Comparison of ENCODE assay signal across 17 cellular contexts in genomic region chr20:15154070-15154469, GRCh38.
"Had no signal": no experiment of that assay in that cellular context is flagged by ENCODE, and none has a peak within 500 bp of the region (broad histone marks: within the 10 kb centered on the region; RNA-seq: fewer than 3 reads in every experiment).

No MANE protein-coding gene starts in this region.

- H3K4me3 ChIP-seq: gastrocnemius medialis, lung, mucosa of descending colon, sigmoid colon, skin epidermis, stomach had no signal

- H3K4me1 ChIP-seq: gastrocnemius medialis, sigmoid colon, stomach had no signal

- H3K27ac ChIP-seq: gastrocnemius medialis, neutrophil, sigmoid colon, skin epidermis, stomach had no signal

- DNase-seq: cerebellar nuclear complex; effector memory CD8-positive, alpha-beta T cell; gastrocnemius medialis; islet precursor cell; left colon; left ventricle myocardium superior; mucosa of descending colon; naive thymus-derived CD8-positive, alpha-beta T cell; sigmoid colon; stimulated activated naive CD4-positive, alpha-beta T cell; stomach; substantia nigra; trophoblast cell had no signal

- H3K36me3 ChIP-seq: gastrocnemius medialis, neutrophil, sigmoid colon, stomach had no signal

- FAIRE-seq: colon had no signal

- H3K27me3 ChIP-seq: gastrocnemius medialis, neutrophil, sigmoid colon, stomach had no signal

- ATAC-seq: effector memory CD8-positive, alpha-beta T cell; gastrocnemius medialis; left colon; left ventricle myocardium superior; mucosa of descending colon; naive thymus-derived CD8-positive, alpha-beta T cell had no signal

- H3K9me3 ChIP-seq: gastrocnemius medialis, mucosa of descending colon, neutrophil, sigmoid colon, stomach had no signal
